Comparison of ENCODE assay signal across 1 cellular context in genomic region chr5:91384671-91385430, GRCh38.
A peak's percentile ranks its signal among the peaks of the same experiment; 100 is the strongest.
TF ChIP-seq lines count a peak whose summit lies in the region.

No MANE protein-coding gene starts in this region.

TF ChIP-seq in GM12878, 131 proteins besides CTCF, POLR2A, EP300 and RAD21:
- no peak for TF ChIP-seq RFX5 (IDR thresholded peaks at IDR 0.05; ENCODE audit: low read depth, low read length)
- peak; percentile 84 for TF ChIP-seq POU2F2 (IDR thresholded peaks at IDR 0.05; ENCODE audit: borderline replicate concordance, low read depth, low read length)
- TF ChIP-seq RUNX3 (IDR thresholded peaks at IDR 0.05; ENCODE audit: low read length): peak; percentile 36; the same call in 1 of the 2 replicates
- no peak for TF ChIP-seq E2F4 (IDR thresholded peaks at IDR 0.05; ENCODE audit: low read depth, low read length)
- no peak for TF ChIP-seq FOS (IDR thresholded peaks at IDR 0.05; ENCODE audit: borderline replicate concordance, extremely low read depth, insufficient read length)
- TF ChIP-seq TCF12 (IDR thresholded peaks at IDR 0.05; ENCODE audit: low read depth, low read length): no peak
- peak; percentile 88 for TF ChIP-seq SMARCA5 (IDR thresholded peaks at IDR 0.05)
- no peak for TF ChIP-seq KAT2A (conservative IDR thresholded peaks at IDR 0.05; ENCODE audit: control insufficient read depth, low read depth, low read length)
- no peak for TF ChIP-seq NFXL1 (IDR thresholded peaks at IDR 0.05; ENCODE audit: borderline replicate concordance)
- TF ChIP-seq MEF2A (IDR thresholded peaks at IDR 0.05; ENCODE audit: insufficient read depth, low read depth, low read length): 0 out of 2 replicates have a peak, but pooled peaks have one; percentile 38
- TF ChIP-seq BHLHE40 (IDR thresholded peaks at IDR 0.05; ENCODE audit: borderline replicate concordance in 1 of 2, low read depth in 2 of 2, low read length in 1 of 2): no peak
- TF ChIP-seq SKIL (IDR thresholded peaks at IDR 0.05; ENCODE audit: low read depth, poor library complexity, severe bottlenecking): peak; percentile 72
- TF ChIP-seq SMC3 (IDR thresholded peaks at IDR 0.05; ENCODE audit: borderline replicate concordance, low read length): peak; percentile 99
- peak; percentile 37; the same call in 1 of the 2 replicates for TF ChIP-seq ATF3 (IDR thresholded peaks at IDR 0.05; ENCODE audit: borderline replicate concordance, extremely low read depth, low read depth, low read length)
- no peak for TF ChIP-seq CUX1 (IDR thresholded peaks at IDR 0.05; ENCODE audit: insufficient replicate concordance, low read depth, low read length)
- no peak for TF ChIP-seq SRF (IDR thresholded peaks at IDR 0.05; ENCODE audit: low read depth in 2 of 2, low read length in 2 of 2)
- TF ChIP-seq RB1 (IDR thresholded peaks at IDR 0.05; ENCODE audit: borderline replicate concordance): peak; percentile 49; the same call in 1 of the 2 replicates
- peak; percentile 26; the same call in 1 of the 2 replicates for TF ChIP-seq YY1 (IDR thresholded peaks at IDR 0.05; ENCODE audit: low read depth, low read length)
- no peak for TF ChIP-seq BACH1 (IDR thresholded peaks at IDR 0.05; ENCODE audit: borderline replicate concordance)
- TF ChIP-seq FOXM1 (IDR thresholded peaks at IDR 0.05; ENCODE audit: low read depth, low read length): peak; percentile 68; the same call in 1 of the 2 replicates
- no peak for TF ChIP-seq IRF3 (IDR thresholded peaks at IDR 0.05)
- TF ChIP-seq CBX5 (IDR thresholded peaks at IDR 0.05; ENCODE audit: low read depth): peak; percentile 58; the same call in 1 of the 2 replicates
- TF ChIP-seq ZNF592 (IDR thresholded peaks at IDR 0.05): peak; percentile 87; the same call in 1 of the 2 replicates
